ENCODE assay signal across 15 cellular contexts in the genomic region with DNA sequence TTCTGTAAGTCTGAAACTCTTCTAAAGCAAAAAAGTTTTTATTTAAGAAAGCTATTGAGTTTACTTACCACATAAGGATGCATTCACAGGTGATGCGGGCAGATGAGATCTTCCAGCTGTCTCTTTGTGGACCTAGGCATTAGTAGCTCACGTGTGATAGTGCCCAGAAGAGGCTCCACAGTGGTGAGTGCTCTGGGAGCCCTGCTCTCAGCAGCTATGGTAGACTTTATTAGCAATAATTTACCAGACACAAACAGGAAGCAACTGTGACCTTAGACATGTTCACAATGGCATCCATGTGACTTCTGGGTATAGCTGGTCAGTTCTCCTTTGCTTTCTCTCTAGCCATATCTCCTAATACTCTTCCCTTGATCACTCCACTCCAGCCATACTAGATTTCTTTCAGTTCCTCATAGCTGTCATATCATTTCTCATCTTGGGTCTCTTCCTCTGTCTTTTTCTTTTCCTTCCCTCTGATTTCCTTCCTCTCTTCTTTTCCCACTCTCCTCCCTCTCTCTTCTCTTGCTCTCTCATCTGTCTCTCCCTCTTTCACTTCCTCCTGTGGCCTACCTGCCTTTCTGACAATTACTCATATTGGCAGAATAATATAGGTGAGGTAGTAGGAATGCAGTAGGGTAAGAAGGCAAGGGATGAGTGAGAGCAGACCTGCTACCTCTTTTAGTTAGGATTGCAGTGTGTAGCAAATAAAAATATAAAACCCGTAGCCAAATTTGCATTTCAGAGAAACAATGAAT.
DNase-seq lines count a peak whose midpoint lies in the region; ATAC-seq and TF ChIP-seq lines count a peak whose summit lies in the region.
"Had no signal": no experiment of that assay in that cellular context is flagged by ENCODE, and none has a peak within 500 bp of the region (broad histone marks: within the 10 kb centered on the region; RNA-seq: fewer than 3 reads in every experiment).

No MANE protein-coding gene starts in this region.

- no peak for TF ChIP-seq CTCF in GM13976 (IDR thresholded peaks at IDR 0.05; ENCODE audit: borderline replicate concordance, control extremely low read depth, extremely low read depth, insufficient read depth, missing control alignments)
- no peak for TF ChIP-seq CTCF in CD8-positive, alpha-beta T cell (IDR thresholded peaks at IDR 0.05)

- H3K27ac Mint-ChIP-seq in CD8-positive, alpha-beta T cell, result no peak overlapping the region
- H3K27ac Mint-ChIP-seq: activated CD4-positive, alpha-beta memory T cell treated with anti-CD3 and anti-CD28 coated beads for 36 hours; activated naive CD8-positive, alpha-beta T cell had no signal

- CTCF ChIA-PET in CD8-positive, alpha-beta T cell (lab: Charles Lee), result no interaction called here

- intact Hi-C loops in CD8-positive, alpha-beta T cell (cut with DNase I, micrococcal nuclease), result no loop called here

- H3K27me3 Mint-ChIP-seq in CD8-positive, alpha-beta T cell (ENCODE audit: low read depth), result peaks cover 4% of the 10 kb centered on the region
- H3K27me3 Mint-ChIP-seq: activated CD4-positive, alpha-beta memory T cell treated with anti-CD3 and anti-CD28 coated beads for 36 hours; activated naive CD8-positive, alpha-beta T cell had no signal

- H3K36me3 Mint-ChIP-seq in CD8-positive, alpha-beta T cell, result no peaks in the 10 kb centered on the region
- H3K36me3 Mint-ChIP-seq: activated CD4-positive, alpha-beta memory T cell treated with anti-CD3 and anti-CD28 coated beads for 36 hours; activated naive CD8-positive, alpha-beta T cell had no signal

- H3K4me3 Mint-ChIP-seq in CD8-positive, alpha-beta T cell, result no peak overlapping the region
- H3K4me3 Mint-ChIP-seq: activated CD4-positive, alpha-beta memory T cell treated with anti-CD3 and anti-CD28 coated beads for 36 hours; activated naive CD8-positive, alpha-beta T cell had no signal

- ATAC-seq in GM19438 (IDR thresholded peaks at IDR 0.05; ENCODE audit: low read depth, unreplicated experiment) (peak; percentile 88), HG02840 (IDR thresholded peaks at IDR 0.05; ENCODE audit: low FRiP score, unreplicated experiment) (peak; percentile 58), HG03520 (IDR thresholded peaks at IDR 0.05; ENCODE audit: unreplicated experiment) (peak; percentile 60)
- ATAC-seq in CD8-positive, alpha-beta T cell, result no peak

- H3K9me3 ChIP-seq in CD8-positive, alpha-beta T cell (ENCODE audit: low read length), result no peaks in the 10 kb centered on the region

- H3K4me1 Mint-ChIP-seq in CD8-positive, alpha-beta T cell (ENCODE audit: low read depth), result no peaks in the 10 kb centered on the region

- no peaks in the 10 kb centered on the region for H3K36me3 ChIP-seq in CD8-positive, alpha-beta T cell (ENCODE audit: insufficient read depth, low read length)

- H3K27me3 ChIP-seq in CD8-positive, alpha-beta T cell (ENCODE audit: insufficient read depth, low read length), result no peaks in the 10 kb centered on the region

- no peak overlapping the region for H3K4me3 ChIP-seq in CD8-positive, alpha-beta T cell (ENCODE audit: low read depth, low read length)
- H3K4me3 ChIP-seq: lung had no signal

- no peaks in the 10 kb centered on the region for H3K4me1 ChIP-seq in CD8-positive, alpha-beta T cell (ENCODE audit: insufficient read depth, low read length)

- in situ Hi-C loops in GM13976 (cut with MboI; ENCODE audit: low sequenced_read_pairs, unreplicated experiment), result no loop called here

- no peak overlapping the region for H3K27ac ChIP-seq in CD8-positive, alpha-beta T cell (ENCODE audit: low read depth, low read length)

- POLR2A ChIA-PET in CD8-positive, alpha-beta T cell (lab: Charles Lee), result no interaction called here

- no peaks in the 10 kb centered on the region for H3K9me3 Mint-ChIP-seq in CD8-positive, alpha-beta T cell
- H3K9me3 Mint-ChIP-seq: activated CD4-positive, alpha-beta memory T cell treated with anti-CD3 and anti-CD28 coated beads for 36 hours had no signal

- DNase-seq in GM13976 (ENCODE audit: low spot score), result peak; percentile 9
- no peak for DNase-seq in SIG-M5 treated with dmso at 0.1 percent for 504 hours (lab: John Stamatoyannopoulos, UW; ENCODE audit: unreplicated experiment)
- no peak for DNase-seq in CD8-positive, alpha-beta T cell
- no peak for DNase-seq in DMS79 treated with DMSO at 0.1 percent for 48 hours (lab: John Stamatoyannopoulos, UW)
- DNase-seq in NCI-H510A (lab: John Stamatoyannopoulos, UW), result no peak
- DNase-seq: activated CD4-positive, alpha-beta memory T cell treated with anti-CD3 and anti-CD28 coated beads for 36 hours; NCI-H526; occipital lobe; SK-N-SH; stimulated activated CD4-positive, alpha-beta T cell treated with anti-CD3 and anti-CD28 coated beads, Interleukin-12 subunit alpha, Interleukin-12 subunit beta, amount 100 ng/mL, for 4 hours had no signal
